Comparison of ENCODE assay signal across 10 cellular contexts in the genomic region with DNA sequence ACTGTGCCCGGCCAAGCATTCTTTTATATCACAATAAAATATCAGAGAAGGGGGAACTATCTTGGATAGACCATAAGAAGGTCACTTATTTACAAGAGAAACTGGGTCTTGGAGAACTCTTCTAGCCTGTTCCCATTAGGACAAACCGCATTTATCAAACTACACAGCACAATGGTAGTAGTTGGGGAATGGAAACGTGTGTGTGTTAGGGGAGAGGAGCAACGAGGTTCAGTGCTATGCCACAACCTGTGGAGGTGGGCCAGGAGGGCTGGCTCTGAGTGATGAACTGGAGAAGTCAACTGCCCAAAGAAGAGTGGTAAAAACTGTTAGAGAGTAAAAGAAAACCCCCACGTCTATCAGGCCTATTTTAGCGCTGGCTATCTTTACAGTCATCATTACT. TPM values are rescaled to one million over a fixed set of nuclear protein-coding genes. Genes with fewer than 3 reads are reported as not detected.
DNase-seq lines count a peak whose midpoint lies in the region; ATAC-seq and TF ChIP-seq lines count a peak whose summit lies in the region.
"Had no signal": no experiment of that assay in that cellular context is flagged by ENCODE, and none has a peak within 500 bp of the region (broad histone marks: within the 10 kb centered on the region; RNA-seq: fewer than 3 reads in every experiment).

No MANE protein-coding gene starts in this region.

- no peaks in the 10 kb centered on the region; the same call in 1 of the 2 replicates for H3K4me1 ChIP-seq in SJCRH30

- no peak for ATAC-seq in stimulated activated naive CD8-positive, alpha-beta T cell treated with anti-CD3 and anti-CD28 coated beads, Interleukin-15, Interleukin-2, amounts not matched to agents 100 U/mL and 50 U/mL, for 24 hours
- no peak for ATAC-seq in HG03571 (IDR thresholded peaks at IDR 0.05; ENCODE audit: unreplicated experiment)
- ATAC-seq: left ventricle myocardium superior had no signal

- H3K27ac ChIP-seq in SJCRH30, result no peak overlapping the region

- no peak overlapping the region for H3K27ac Mint-ChIP-seq in stimulated activated naive CD8-positive, alpha-beta T cell treated with anti-CD3 and anti-CD28 coated beads, Interleukin-15, Interleukin-2, amounts not matched to agents 100 ng/mL and 50 ng/mL, for 24 hours
- H3K27ac Mint-ChIP-seq in type B pancreatic cell, result no peak overlapping the region

- peak overlapping the region; percentile 72 for H3K4me3 Mint-ChIP-seq in stimulated activated naive CD8-positive, alpha-beta T cell treated with anti-CD3 and anti-CD28 coated beads, Interleukin-15, Interleukin-2, amounts not matched to agents 100 ng/mL and 50 ng/mL, for 24 hours
- H3K4me3 Mint-ChIP-seq in type B pancreatic cell, result peak overlapping the region; percentile 83

- no peaks in the 10 kb centered on the region for H3K9me3 Mint-ChIP-seq in stimulated activated naive CD8-positive, alpha-beta T cell treated with anti-CD3 and anti-CD28 coated beads, Interleukin-15, Interleukin-2, amounts not matched to agents 100 ng/mL and 50 ng/mL, for 24 hours
- H3K9me3 Mint-ChIP-seq in type B pancreatic cell, result no peaks in the 10 kb centered on the region

- no peaks in the 10 kb centered on the region for H3K27me3 Mint-ChIP-seq in stimulated activated naive CD8-positive, alpha-beta T cell treated with anti-CD3 and anti-CD28 coated beads, Interleukin-15, Interleukin-2, amounts not matched to agents 100 ng/mL and 50 ng/mL, for 24 hours
- no peaks in the 10 kb centered on the region for H3K27me3 Mint-ChIP-seq in type B pancreatic cell

- DNase-seq in stimulated activated naive CD8-positive, alpha-beta T cell treated with anti-CD3 and anti-CD28 coated beads, Interleukin-15, Interleukin-2, amounts not matched to agents 100 U/mL and 50 U/mL, for 24 hours, result no peak
- DNase-seq in SJCRH30 (no peak), fibroblast of villous mesenchyme (ENCODE audit: low read depth) (no peak), type B pancreatic cell (ENCODE audit: extremely low spot score, unreplicated experiment) (no peak), DMS53 treated with DMSO at 0.1 percent for 48 hours (lab: John Stamatoyannopoulos, UW; ENCODE audit: unreplicated experiment) (no peak), HPDE6-E6E7 (ENCODE audit: extremely low spot score) (no peak)
- DNase-seq: left ventricle myocardium superior had no signal

- no peaks in the 10 kb centered on the region for H3K27me3 ChIP-seq in SJCRH30
- H3K27me3 ChIP-seq: esophagus muscularis mucosa had no signal

- H3K36me3 Mint-ChIP-seq in stimulated activated naive CD8-positive, alpha-beta T cell treated with anti-CD3 and anti-CD28 coated beads, Interleukin-15, Interleukin-2, amounts not matched to agents 100 ng/mL and 50 ng/mL, for 24 hours (ENCODE audit: low read depth), result peaks cover 30% of the 10 kb centered on the region
- H3K36me3 Mint-ChIP-seq in type B pancreatic cell, result peaks cover 17% of the 10 kb centered on the region

- peaks cover 25% of the 10 kb centered on the region for H3K36me3 ChIP-seq in SJCRH30
- H3K36me3 ChIP-seq: esophagus muscularis mucosa had no signal

- H3K4me1 Mint-ChIP-seq in stimulated activated naive CD8-positive, alpha-beta T cell treated with anti-CD3 and anti-CD28 coated beads, Interleukin-15, Interleukin-2, amounts not matched to agents 100 ng/mL and 50 ng/mL, for 24 hours (ENCODE audit: low read depth), result peaks cover 26% of the 10 kb centered on the region
- peaks cover 20% of the 10 kb centered on the region for H3K4me1 Mint-ChIP-seq in type B pancreatic cell (ENCODE audit: unreplicated experiment)

- TF ChIP-seq CTCF in fibroblast of villous mesenchyme (IDR thresholded peaks at IDR 0.05; ENCODE audit: insufficient read depth, low read depth, low read length) (no peak), type B pancreatic cell (conservative IDR thresholded peaks at IDR 0.05) (no peak)

- H3K4me3 ChIP-seq in SJCRH30 (peak overlapping the region; percentile 95), fibroblast of villous mesenchyme (ENCODE audit: low read depth, low read length) (peak overlapping the region; percentile 90)

- no peaks in the 10 kb centered on the region for H3K9me3 ChIP-seq in SJCRH30 (replicated peaks)
- H3K9me3 ChIP-seq: esophagus muscularis mucosa had no signal

RNA-seq across cellular contexts. Expression of gene DONSON, which starts 1.6 kb away (rescaled TPM):
- 52.7 and 62.7 TPM in 2 replicates for total RNA-seq in SJCRH30 (2014; rRNA removed; shearing (Covaris generic))
- 26.7 and 38.0 TPM in 2 replicates for total RNA-seq in fibroblast of villous mesenchyme
- 17.3 and 27.4 TPM in 2 replicates for total RNA-seq in type B pancreatic cell (ENCODE audit: low replicate concordance)

RNA-seq across cellular contexts. Expression of gene SON, which starts 44.1 kb away (rescaled TPM):
- 195 and 230 TPM in 2 replicates for total RNA-seq in SJCRH30 (2014; rRNA removed; shearing (Covaris generic))
- 119 and 134 TPM in 2 replicates for total RNA-seq in fibroblast of villous mesenchyme
- 310 and 329 TPM in 2 replicates for total RNA-seq in type B pancreatic cell (ENCODE audit: low replicate concordance)

RNA-seq across cellular contexts. Expression of gene GART, which starts 45.0 kb away (rescaled TPM):
- 171 and 193 TPM in 2 replicates for total RNA-seq in SJCRH30 (2014; rRNA removed; shearing (Covaris generic))
- total RNA-seq in fibroblast of villous mesenchyme (73.1 and 109 TPM in 2 replicates), type B pancreatic cell (ENCODE audit: low replicate concordance) (63.6 and 107 TPM in 2 replicates)

RNA-seq across cellular contexts. Expression of gene CRYZL1, which starts 54.6 kb away (rescaled TPM):
- total RNA-seq in SJCRH30 (2014; rRNA removed; shearing (Covaris generic)), result 21.2 and 29.0 TPM in 2 replicates
- total RNA-seq in fibroblast of villous mesenchyme (20.0 and 28.1 TPM in 2 replicates), type B pancreatic cell (ENCODE audit: low replicate concordance) (36.8 and 50.4 TPM in 2 replicates)

RNA-seq across cellular contexts. Expression of gene ITSN1, which starts 55.4 kb away (rescaled TPM):
- total RNA-seq in SJCRH30 (2014; rRNA removed; shearing (Covaris generic)), result 42.5 and 50.8 TPM in 2 replicates
- total RNA-seq in fibroblast of villous mesenchyme, result 43.2 and 57.0 TPM in 2 replicates
- 44.7 and 89.1 TPM in 2 replicates for total RNA-seq in type B pancreatic cell (ENCODE audit: low replicate concordance)
